Comparison of ENCODE assay signal across 12 cellular contexts in genomic region chr2:147630585-147630984, GRCh38.
DNase-seq lines count a peak whose midpoint lies in the region; ATAC-seq, FAIRE-seq and TF ChIP-seq lines count a peak whose summit lies in the region.
"Had no signal": no experiment of that assay in that cellular context is flagged by ENCODE, and none has a peak within 500 bp of the region (broad histone marks: within the 10 kb centered on the region; RNA-seq: fewer than 3 reads in every experiment).

No MANE protein-coding gene starts in this region.

- H3K4me3 Mint-ChIP-seq in T-cell: peak overlapping the region in 1 of 3 donors; percentile 47

- peak overlapping the region in 5 of 11 experiments; percentile 26 to 67 (median 62); a peak in 8 of 22 replicates for H3K9ac ChIP-seq in BLaER1 treated with 17β-estradiol and CSF1 and Interleukin-3, amounts not matched to agents 10 nM and 100 nM

- FAIRE-seq in GM18507 (lab: Jason Lieb, UNC): peak; percentile 47
- FAIRE-seq: endothelial cell of umbilical vein, G401.6 had no signal

- TF ChIP-seq CTCF in fibroblast of mammary gland (conservative IDR thresholded peaks at IDR 0.05; ENCODE audit: control insufficient read depth, insufficient read depth, low read depth, low read length) (no peak), stomach (IDR thresholded peaks at IDR 0.05) (no peak)

- H3K27ac ChIP-seq in BLaER1 treated with 17β-estradiol and CSF1 and Interleukin-3, amounts not matched to agents 10 nM and 100 nM: peak overlapping the region in 7 of 11 experiments; percentile 19 to 89 (median 77); a peak in 15 of 22 replicates
- H3K27ac ChIP-seq in stomach: no peak overlapping the region

- no peaks in the 10 kb centered on the region for H3K27me3 ChIP-seq in BLaER1 treated with 17β-estradiol and CSF1 and Interleukin-3, amounts not matched to agents 10 nM and 100 nM
- no peaks in the 10 kb centered on the region for H3K27me3 ChIP-seq in stomach

- no peak for TF ChIP-seq POLR2A in stomach (IDR thresholded peaks at IDR 0.05)

- H3K27ac Mint-ChIP-seq in T-cell: peak overlapping the region; percentile 69 to 83
- H3K27ac Mint-ChIP-seq: progenitor cell of endocrine pancreas had no signal

- 60 to 76% (median 70%) methylated on average over 6 of the region's 6 CpGs for WGBS in stomach, 5 donors

- intact Hi-C loops in stomach (cut with DNase I; ENCODE audit: low total_unique reads): no loop called here

- no peaks in the 10 kb centered on the region for H3K36me3 ChIP-seq in BLaER1 treated with 17β-estradiol and CSF1 and Interleukin-3, amounts not matched to agents 10 nM and 100 nM
- H3K36me3 ChIP-seq in stomach: no peaks in the 10 kb centered on the region

- no peaks in the 10 kb centered on the region for H3K36me3 Mint-ChIP-seq in T-cell

- no peak for TF ChIP-seq EP300 in stomach (IDR thresholded peaks at IDR 0.05)

- H4K20me1 ChIP-seq in BLaER1 treated with 17β-estradiol and CSF1 and Interleukin-3, amounts not matched to agents 10 nM and 100 nM: no peaks in the 10 kb centered on the region

- peaks cover 5 to 96% (median 45%) of the 10 kb centered on the region in 10 experiments; a peak in 17 of 20 replicates for H3K4me1 ChIP-seq in BLaER1 treated with 17β-estradiol and CSF1 and Interleukin-3, amounts not matched to agents 10 nM and 100 nM
- H3K4me1 ChIP-seq in stomach: no peaks in the 10 kb centered on the region

- no peaks in the 10 kb centered on the region for H3K9me3 Mint-ChIP-seq in T-cell

- H3K4me2 ChIP-seq in BLaER1 treated with 17β-estradiol and CSF1 and Interleukin-3, amounts not matched to agents 10 nM and 100 nM: peak overlapping the region in 6 of 11 experiments; percentile 9 to 88 (median 70); a peak in 12 of 22 replicates

- no peak overlapping the region for H3K4me3 ChIP-seq in BLaER1 treated with 17β-estradiol and CSF1 and Interleukin-3, amounts not matched to agents 10 nM and 100 nM
- no peak overlapping the region for H3K4me3 ChIP-seq in fibroblast of mammary gland (ENCODE audit: control insufficient read depth, low read depth, low read length)
- H3K4me3 ChIP-seq in stomach: no peak overlapping the region

- H3K27me3 Mint-ChIP-seq in T-cell: no peaks in the 10 kb centered on the region

- no peaks in the 10 kb centered on the region for H3K9me3 ChIP-seq in BLaER1 treated with 17β-estradiol and CSF1 and Interleukin-3, amounts not matched to agents 10 nM and 100 nM (replicated peaks in 1 of 11)
- no peaks in the 10 kb centered on the region for H3K9me3 ChIP-seq in stomach

- peaks cover 0 to 29% (median 26%) of the 10 kb centered on the region in 3 donors for H3K4me1 Mint-ChIP-seq in T-cell

- DNase-seq in GM18507 (ENCODE audit: extremely low spot score, insufficient read length, low read depth): no peak
- DNase-seq in T-cell: no peak
- peak; percentile 9 for DNase-seq in fibroblast of mammary gland (ENCODE audit: low read depth)
- DNase-seq in DMS153 (lab: John Stamatoyannopoulos, UW): no peak
- no peak for DNase-seq in NCI-H2029 (lab: John Stamatoyannopoulos, UW)
- no peak for DNase-seq in stomach
- DNase-seq: Karpas-422 had no signal

- ATAC-seq in T-cell (replicated peaks in 1 of 4) (peak; percentile 38 to 67 (median 49)), HG03571 (IDR thresholded peaks at IDR 0.05; ENCODE audit: unreplicated experiment) (no peak)

- POLR2A ChIA-PET in T-cell (lab: Charles Lee): no interaction called here

- CTCF ChIA-PET in T-cell (lab: Charles Lee): no interaction called here

Comparison
In these comparisons a context has a peak if more than half of its experiments do, and no peak if none do; other contexts are left out.
1. H3K27ac ChIP-seq: peak in BLaER1 treated with 17β-estradiol and CSF1 and Interleukin-3, amounts not matched to agents 10 nM and 100 nM (7 of 11); none in stomach (0 of 5).